ENCODE assay signal across 1 cellular context in the genomic region with DNA sequence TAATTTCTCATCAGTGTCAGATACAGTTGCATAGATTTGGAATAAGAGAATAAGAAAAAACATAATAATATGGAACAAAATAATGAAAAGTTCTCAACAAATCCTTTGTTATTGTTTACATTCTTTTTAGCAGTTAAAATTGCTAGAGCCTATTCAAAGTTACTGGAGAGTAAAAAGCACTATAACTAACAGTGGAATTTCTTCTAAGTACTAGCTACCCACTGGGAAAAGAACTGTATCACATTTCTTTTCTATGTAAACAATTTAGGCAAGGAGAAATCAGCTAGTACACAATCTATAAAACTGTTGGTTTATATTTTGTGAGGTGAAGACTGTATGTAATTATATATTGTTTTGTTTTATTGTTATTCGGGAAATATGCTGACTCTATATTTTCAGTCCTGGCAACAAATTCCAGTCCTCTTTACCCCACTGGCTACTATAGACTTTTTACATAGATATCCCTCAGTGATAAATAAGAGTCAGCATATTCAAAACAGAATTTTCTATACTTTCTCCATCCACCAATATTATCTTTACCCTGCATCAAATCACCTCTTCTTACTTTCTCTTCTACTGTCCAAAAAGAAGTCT.
TF ChIP-seq lines count a peak whose summit lies in the region.

No MANE protein-coding gene starts in this region.

TF ChIP-seq in HEK293, 187 proteins besides CTCF, POLR2A, EP300 and RAD21 (continued from another document):
- TF ChIP-seq, protein P1, sequence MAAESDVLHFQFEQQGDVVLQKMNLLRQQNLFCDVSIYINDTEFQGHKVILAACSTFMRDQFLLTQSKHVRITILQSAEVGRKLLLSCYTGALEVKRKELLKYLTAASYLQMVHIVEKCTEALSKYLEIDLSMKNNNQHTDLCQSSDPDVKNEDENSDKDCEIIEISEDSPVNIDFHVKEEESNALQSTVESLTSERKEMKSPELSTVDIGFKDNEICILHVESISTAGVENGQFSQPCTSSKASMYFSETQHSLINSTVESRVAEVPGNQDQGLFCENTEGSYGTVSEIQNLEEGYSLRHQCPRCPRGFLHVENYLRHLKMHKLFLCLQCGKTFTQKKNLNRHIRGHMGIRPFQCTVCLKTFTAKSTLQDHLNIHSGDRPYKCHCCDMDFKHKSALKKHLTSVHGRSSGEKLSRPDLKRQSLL (tag by site-specific recombination; IDR thresholded peaks at IDR 0.05) = no peak
- TF ChIP-seq, protein P2, sequence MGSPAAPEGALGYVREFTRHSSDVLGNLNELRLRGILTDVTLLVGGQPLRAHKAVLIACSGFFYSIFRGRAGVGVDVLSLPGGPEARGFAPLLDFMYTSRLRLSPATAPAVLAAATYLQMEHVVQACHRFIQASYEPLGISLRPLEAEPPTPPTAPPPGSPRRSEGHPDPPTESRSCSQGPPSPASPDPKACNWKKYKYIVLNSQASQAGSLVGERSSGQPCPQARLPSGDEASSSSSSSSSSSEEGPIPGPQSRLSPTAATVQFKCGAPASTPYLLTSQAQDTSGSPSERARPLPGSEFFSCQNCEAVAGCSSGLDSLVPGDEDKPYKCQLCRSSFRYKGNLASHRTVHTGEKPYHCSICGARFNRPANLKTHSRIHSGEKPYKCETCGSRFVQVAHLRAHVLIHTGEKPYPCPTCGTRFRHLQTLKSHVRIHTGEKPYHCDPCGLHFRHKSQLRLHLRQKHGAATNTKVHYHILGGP (tag by site-specific recombination; IDR thresholded peaks at IDR 0.05) = 0 out of 2 replicates have a peak, but pooled peaks have one; percentile 31
- TF ChIP-seq ZNF311 (tag by site-specific recombination; IDR thresholded peaks at IDR 0.05; ENCODE audit: borderline replicate concordance) = no peak
- TF ChIP-seq ZNF274 (IDR thresholded peaks at IDR 0.05; ENCODE audit: low read length) = no peak
- no peak for TF ChIP-seq ZNF274 (tag by site-specific recombination; IDR thresholded peaks at IDR 0.05; ENCODE audit: borderline replicate concordance)
- TF ChIP-seq ZNF394 (tag by site-specific recombination; IDR thresholded peaks at IDR 0.05; ENCODE audit: borderline replicate concordance) = no peak
